ENCODE assay signal across 1 cellular context in the genomic region with DNA sequence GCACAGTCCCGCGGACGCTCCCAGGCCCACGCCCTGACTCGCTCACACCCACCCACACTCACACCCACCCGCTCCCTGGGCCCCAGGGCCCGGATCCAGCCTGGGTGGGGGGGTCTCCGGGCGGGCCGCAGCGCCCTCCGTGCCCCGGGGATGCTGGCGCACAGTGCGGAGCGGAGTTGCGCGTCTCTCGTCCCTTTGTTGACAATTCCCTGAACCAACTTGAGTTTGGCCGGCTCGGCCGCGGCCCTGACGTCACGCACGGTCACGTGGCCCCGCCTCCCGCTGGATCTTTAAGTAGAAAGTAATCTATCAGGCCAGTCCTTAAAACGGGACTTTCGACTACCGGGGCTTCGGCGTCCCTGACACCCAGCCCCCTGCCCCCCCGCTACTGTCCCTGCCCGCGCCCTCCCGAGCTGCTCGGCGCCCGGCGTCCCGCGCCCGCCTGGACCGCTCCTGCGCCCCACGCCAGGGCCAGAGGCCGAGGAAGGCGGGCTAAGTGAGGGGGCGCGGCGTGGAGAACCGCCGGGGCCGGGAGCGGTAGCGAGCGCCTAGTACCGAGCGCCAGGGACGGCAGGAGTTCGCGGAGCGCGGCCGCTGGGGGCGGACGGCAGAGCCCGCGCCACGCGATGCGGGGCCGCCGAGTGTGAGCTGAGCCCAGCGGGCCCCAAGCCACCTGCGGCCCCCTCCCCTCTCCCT.
TF ChIP-seq lines count a peak whose summit lies in the region.

A gene (plus strand): TSS at position 320 of the 696 bp plus-strand sequence. CDS start 492 bp downstream, outside the sequence.

TF ChIP-seq in WTC11, 78 proteins besides CTCF, POLR2A, EP300 and RAD21 (continued from another document):
- TF ChIP-seq SP1 (CRISPR knock-in tag; conservative IDR thresholded peaks at IDR 0.05) (peak; percentile 39; the same call in 1 of the 2 replicates), ELF4 (CRISPR knock-in tag; IDR thresholded peaks at IDR 0.05; ENCODE audit: low read depth) (no peak), RELA (CRISPR knock-in tag; IDR thresholded peaks at IDR 0.05; ENCODE audit: borderline replicate concordance) (no peak), MYBL2 (CRISPR knock-in tag; IDR thresholded peaks at IDR 0.05) (no peak), FOXK1 (CRISPR knock-in tag; IDR thresholded peaks at IDR 0.05) (peak; percentile 91), TP53 (CRISPR knock-in tag; IDR thresholded peaks at IDR 0.05) (no peak), OVOL2 (CRISPR knock-in tag; IDR thresholded peaks at IDR 0.05; ENCODE audit: borderline replicate concordance) (no peak), GABPB1 (CRISPR knock-in tag; IDR thresholded peaks at IDR 0.05) (no peak), JUN (CRISPR knock-in tag; IDR thresholded peaks at IDR 0.05) (no peak), SMAD4 (CRISPR knock-in tag; IDR thresholded peaks at IDR 0.05) (no peak)
TF ChIP-seq in WTC11: peak in this region for 18.
